ENCODE assay signal across 3 cellular contexts in the genomic region with DNA sequence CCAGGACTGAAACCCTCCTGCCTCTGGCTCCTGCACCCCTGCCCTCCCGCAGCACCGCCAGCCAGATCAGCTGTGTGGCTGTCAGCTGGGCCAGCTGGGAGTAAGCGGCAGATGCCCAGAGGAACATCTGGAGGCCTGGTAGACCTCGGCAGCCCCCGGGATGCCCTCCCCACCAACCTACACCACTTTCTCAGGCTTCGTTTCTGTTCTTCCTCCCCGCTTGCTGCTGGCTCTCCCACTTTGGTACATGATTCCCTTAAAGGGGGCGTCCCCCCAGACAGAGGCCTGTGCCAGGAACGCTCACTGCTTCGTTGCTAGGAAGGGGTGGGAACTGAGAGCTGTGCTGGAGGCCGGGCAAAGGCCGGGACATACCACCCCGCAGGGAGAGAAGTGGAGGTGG.
TF ChIP-seq lines count a peak whose summit lies in the region.

No MANE protein-coding gene starts in this region.

TF ChIP-seq in SK-N-SH, 30 proteins besides CTCF, POLR2A, EP300 and RAD21 (continued from another document):
- TF ChIP-seq RCOR1 (IDR thresholded peaks at IDR 0.05; ENCODE audit: low read length) (0 out of 2 replicates have a peak, but pooled peaks have one; percentile 27), CHD2 (IDR thresholded peaks at IDR 0.05; ENCODE audit: low read length, partially characterized antibody) (peak; percentile 16)

TF ChIP-seq in SK-N-SH treated with all-trans-retinoic acid at 6 μM for 48 hours, 23 proteins besides CTCF, POLR2A, EP300 and RAD21 (continued from another document):
- no peak for TF ChIP-seq CSRNP3 (CRISPR knock-in tag; IDR thresholded peaks at IDR 0.05)
- TF ChIP-seq GLIS3 (CRISPR knock-in tag; IDR thresholded peaks at IDR 0.05): no peak
- TF ChIP-seq, protein P1, sequence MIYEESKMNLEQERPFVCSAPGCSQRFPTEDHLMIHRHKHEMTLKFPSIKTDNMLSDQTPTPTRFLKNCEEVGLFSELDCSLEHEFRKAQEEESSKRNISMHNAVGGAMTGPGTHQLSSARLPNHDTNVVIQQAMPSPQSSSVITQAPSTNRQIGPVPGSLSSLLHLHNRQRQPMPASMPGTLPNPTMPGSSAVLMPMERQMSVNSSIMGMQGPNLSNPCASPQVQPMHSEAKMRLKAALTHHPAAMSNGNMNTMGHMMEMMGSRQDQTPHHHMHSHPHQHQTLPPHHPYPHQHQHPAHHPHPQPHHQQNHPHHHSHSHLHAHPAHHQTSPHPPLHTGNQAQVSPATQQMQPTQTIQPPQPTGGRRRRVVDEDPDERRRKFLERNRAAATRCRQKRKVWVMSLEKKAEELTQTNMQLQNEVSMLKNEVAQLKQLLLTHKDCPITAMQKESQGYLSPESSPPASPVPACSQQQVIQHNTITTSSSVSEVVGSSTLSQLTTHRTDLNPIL (CRISPR knock-in tag; IDR thresholded peaks at IDR 0.05; ENCODE audit: low read depth): no peak

TF ChIP-seq in H1, 55 proteins besides CTCF, POLR2A, EP300 and RAD21 (continued from another document):
- TF ChIP-seq USF2 (IDR thresholded peaks at IDR 0.05; ENCODE audit: low read length): no peak
- TF ChIP-seq SIX5 (IDR thresholded peaks at IDR 0.05; ENCODE audit: low read depth, low read length): no peak
- TF ChIP-seq FOSL1 (IDR thresholded peaks at IDR 0.05; ENCODE audit: insufficient read depth, low read depth, low read length): no peak
- TF ChIP-seq BACH1 (IDR thresholded peaks at IDR 0.05; ENCODE audit: low read length): no peak
- no peak for TF ChIP-seq CHD1 (IDR thresholded peaks at IDR 0.05; ENCODE audit: low read depth, low read length)
- no peak for TF ChIP-seq HDAC2 (IDR thresholded peaks at IDR 0.05; ENCODE audit: borderline replicate concordance in 1 of 2, low read depth in 2 of 2, low read length in 2 of 2)
- TF ChIP-seq CBX8 (IDR thresholded peaks at IDR 0.05; ENCODE audit: borderline replicate concordance, low read depth, low read length): no peak
- no peak for TF ChIP-seq RNF2 (IDR thresholded peaks at IDR 0.05; ENCODE audit: borderline replicate concordance, low read depth, low read length, missing control alignments, poor library complexity, severe bottlenecking)
- no peak for TF ChIP-seq PHF8 (conservative IDR thresholded peaks at IDR 0.05; ENCODE audit: low read depth, low read length)
- no peak for TF ChIP-seq MAX (IDR thresholded peaks at IDR 0.05)
